In genomic region chr10:95346715-95347401, GRCh38 we compare ENCODE assay signal across 1 cellular context.
TF ChIP-seq lines count a peak whose summit lies in the region.

No MANE protein-coding gene starts in this region.

TF ChIP-seq in GM23338, 12 proteins besides CTCF, POLR2A, EP300 and RAD21:
- TF ChIP-seq ZNF462 (CRISPR knock-in tag; IDR thresholded peaks at IDR 0.05) = no peak
- TF ChIP-seq JUNB (IDR thresholded peaks at IDR 0.05; ENCODE audit: unreplicated experiment) = no peak
- TF ChIP-seq NANOG (IDR thresholded peaks at IDR 0.05; ENCODE audit: borderline replicate concordance) = no peak
- no peak for TF ChIP-seq REST (IDR thresholded peaks at IDR 0.05; ENCODE audit: unreplicated experiment)
- no peak for TF ChIP-seq ETS1 (IDR thresholded peaks at IDR 0.05)
- TF ChIP-seq EZH2 (IDR thresholded peaks at IDR 0.05; ENCODE audit: low read depth, unreplicated experiment) = no peak
- TF ChIP-seq STAT1 (IDR thresholded peaks at IDR 0.05; ENCODE audit: unreplicated experiment) = no peak
- no peak for TF ChIP-seq POLR2AphosphoS5 (IDR thresholded peaks at IDR 0.05; ENCODE audit: low read depth)
- TF ChIP-seq EZH2phosphoT487 (IDR thresholded peaks at IDR 0.05; ENCODE audit: unreplicated experiment) = no peak
- TF ChIP-seq ZNF114 (CRISPR knock-in tag; IDR thresholded peaks at IDR 0.05) = no peak
- no peak for TF ChIP-seq ZNF331 (CRISPR knock-in tag; IDR thresholded peaks at IDR 0.05; ENCODE audit: low read depth)
- no peak for TF ChIP-seq CREB1 (CRISPR knock-in tag; IDR thresholded peaks at IDR 0.05; ENCODE audit: low read depth)
